17 cellular contexts compared by ENCODE assay signal in genomic region chr17:62625184-62625869, GRCh38. TPM values are rescaled to one million over a fixed set of nuclear protein-coding genes. Genes with fewer than 3 reads are reported as not detected.
DNase-seq lines count a peak whose midpoint lies in the region; ATAC-seq and TF ChIP-seq lines count a peak whose summit lies in the region.
"Had no signal": no experiment of that assay in that cellular context is flagged by ENCODE, and none has a peak within 500 bp of the region (broad histone marks: within the 10 kb centered on the region; RNA-seq: fewer than 3 reads in every experiment).

No MANE protein-coding gene starts in this region.

- H3K4me2 ChIP-seq in IMR-90 (ENCODE audit: low read depth, low read length), result no peak overlapping the region; the same call in 1 of the 2 replicates

- H3K9me3 ChIP-seq in CD4-positive, CD25-positive, alpha-beta regulatory T cell (ENCODE audit: control insufficient read depth in 2 of 2, low read length in 2 of 2), result no peaks in the 10 kb centered on the region
- H3K9me3 ChIP-seq in IMR-90 (ENCODE audit: control insufficient read depth, insufficient read depth, low read length) (no peaks in the 10 kb centered on the region), mucosa of descending colon (no peaks in the 10 kb centered on the region)
- H3K9me3 ChIP-seq: upper lobe of left lung had no signal

- no peak overlapping the region for H3K27ac Mint-ChIP-seq in CD4-positive, CD25-positive, alpha-beta regulatory T cell
- no peak overlapping the region for H3K27ac Mint-ChIP-seq in activated T-helper 17 cell treated with anti-CD3 and anti-CD28 coated beads, Interleukin-2, amount 50 U/mL, for 72 hours
- peak overlapping the region; percentile 95 to 100 (median 99) for H3K27ac Mint-ChIP-seq in nephron
- no peak overlapping the region for H3K27ac Mint-ChIP-seq in HFFc6
- H3K27ac Mint-ChIP-seq: activated naive CD8-positive, alpha-beta T cell treated with anti-CD3 and anti-CD28 coated beads, Interleukin-2, amount 10 ng/mL, durations not matched to agents 7 days and 5 days; B cell; stimulated activated memory B cell treated with anti-CD40 and anti-IgM and Interleukin-4, amounts not matched to agents 10 μg/mL and 1 μg/mL and 100 μg/mL, for 72 hours had no signal

- peaks cover 4 to 36% of the 10 kb centered on the region in 2 experiments; a peak in 2 of 4 replicates for H3K79me1 ChIP-seq in IMR-90 (ENCODE audit: low read depth in 1 of 2, low read length in 2 of 2)

- no peak overlapping the region for H4K5ac ChIP-seq in IMR-90 (ENCODE audit: low read depth, low read length)

- no peaks in the 10 kb centered on the region for H3K36me3 ChIP-seq in CD4-positive, CD25-positive, alpha-beta regulatory T cell (ENCODE audit: control insufficient read depth, insufficient read depth, low read length)
- H3K36me3 ChIP-seq in IMR-90 (ENCODE audit: control insufficient read depth, insufficient read depth, low read length) (peaks cover 2% of the 10 kb centered on the region; the same call in 1 of the 2 replicates), mucosa of descending colon (ENCODE audit: low read depth) (no peaks in the 10 kb centered on the region)
- H3K36me3 ChIP-seq: upper lobe of left lung had no signal

- no peak overlapping the region; the same call in 1 of the 2 replicates for H3K18ac ChIP-seq in IMR-90 (ENCODE audit: low read depth, low read length)

- BruUV-seq in IMR-90 (replicated peaks; lab: Mats Ljungman, UMichigan), result no TSS peak

- no peak overlapping the region for H2BK120ac ChIP-seq in IMR-90 (ENCODE audit: low read depth, low read length)

- H2AK9ac ChIP-seq in IMR-90 (replicated peaks; ENCODE audit: low read depth, low read length, poor library complexity), result no peak overlapping the region

- 0 out of 2 replicates have a peak overlapping the region, but pooled peaks have one; percentile 10 for H3K4ac ChIP-seq in IMR-90 (ENCODE audit: low read depth, low read length)

- no peak overlapping the region for H2BK15ac ChIP-seq in IMR-90 (ENCODE audit: low read depth, low read length)

- no peak overlapping the region for H2AFZ ChIP-seq in IMR-90 (replicated peaks; ENCODE audit: low read length, poor library complexity)

- H4K20me1 ChIP-seq in IMR-90 (ENCODE audit: insufficient read depth, low read length), result peaks cover 16% of the 10 kb centered on the region

- H3K9ac ChIP-seq in IMR-90 (ENCODE audit: low read depth, low read length), result no peak overlapping the region

- no peak for DNase-seq in CD4-positive, CD25-positive, alpha-beta regulatory T cell
- DNase-seq in IMR-90 (no peak), mucosa of descending colon (no peak), NCI-H1417 treated with DMSO at 0.1 percent for 48 hours (lab: John Stamatoyannopoulos, UW) (no peak), HFFc6 (no peak)
- DNase-seq: activated CD4-positive, alpha-beta T cell treated with anti-CD3 and anti-CD28 coated beads for 4 hours; activated naive CD8-positive, alpha-beta T cell treated with anti-CD3 and anti-CD28 coated beads, Interleukin-2, amount 10 ng/mL, durations not matched to agents 7 days and 5 days; DMS79; NCI-H1436 treated with DMSO at 0.1 percent for 48 hours; NCI-H526; T-helper 9 cell had no signal

- TF ChIP-seq CTCF in IMR-90 (conservative IDR thresholded peaks at IDR 0.05; ENCODE audit: low read depth, low read length) (no peak), nephron (IDR thresholded peaks at IDR 0.05; ENCODE audit: unreplicated experiment in 3 of 3) (no peak), mucosa of descending colon (IDR thresholded peaks at IDR 0.05) (no peak), HFFc6 (IDR thresholded peaks at IDR 0.05) (no peak)

- no peak overlapping the region for H2BK20ac ChIP-seq in IMR-90 (ENCODE audit: low read depth, low read length)

- H3K4me3 ChIP-seq in CD4-positive, CD25-positive, alpha-beta regulatory T cell (ENCODE audit: low read depth, low read length), result no peak overlapping the region
- H3K4me3 ChIP-seq in IMR-90 (ENCODE audit: insufficient read depth, low read depth, low read length) (no peak overlapping the region), mucosa of descending colon (no peak overlapping the region)
- H3K4me3 ChIP-seq: upper lobe of left lung had no signal

- POLR2A ChIA-PET in IMR-90 (lab: Charles Lee; ENCODE audit: unreplicated experiment), result interaction anchor here (0.6 kb wide), 1 partner anchor 13 kb away, joined by 3 read pairs; no protein-coding TSS in a partner anchor

- H4K91ac ChIP-seq in IMR-90 (ENCODE audit: insufficient read depth, low read depth, low read length), result no peak overlapping the region

- H3K9me1 ChIP-seq in IMR-90 (ENCODE audit: insufficient read depth, low read length), result peaks cover 17% of the 10 kb centered on the region

- no peak overlapping the region for H3K56ac ChIP-seq in IMR-90 (ENCODE audit: extremely low read depth, insufficient read depth, low read length)

- H3K9me3 Mint-ChIP-seq in CD4-positive, CD25-positive, alpha-beta regulatory T cell, result no peaks in the 10 kb centered on the region
- H3K9me3 Mint-ChIP-seq in activated T-helper 17 cell treated with anti-CD3 and anti-CD28 coated beads, Interleukin-2, amount 50 U/mL, for 72 hours, result no peaks in the 10 kb centered on the region
- H3K9me3 Mint-ChIP-seq in nephron, result no peaks in the 10 kb centered on the region
- no peaks in the 10 kb centered on the region for H3K9me3 Mint-ChIP-seq in HFFc6
- H3K9me3 Mint-ChIP-seq: activated naive CD8-positive, alpha-beta T cell treated with anti-CD3 and anti-CD28 coated beads, Interleukin-2, amount 10 ng/mL, durations not matched to agents 7 days and 5 days; stimulated activated memory B cell treated with anti-CD40 and anti-IgM and Interleukin-4, amounts not matched to agents 10 μg/mL and 1 μg/mL and 100 μg/mL, for 72 hours had no signal

- ATAC-seq in CD4-positive, CD25-positive, alpha-beta regulatory T cell (ENCODE audit: low read depth in 2 of 2), result no peak
- ATAC-seq in IMR-90 (ENCODE audit: low read depth) (no peak), mucosa of descending colon (no peak), GM18519 (IDR thresholded peaks at IDR 0.05; ENCODE audit: low FRiP score, unreplicated experiment) (no peak)
- no peak for ATAC-seq in activated T-helper 17 cell treated with anti-CD3 and anti-CD28 coated beads, Interleukin-2, amount 50 U/mL, for 72 hours (replicated peaks)
- ATAC-seq: stimulated activated memory B cell treated with anti-CD40 and anti-IgM and Interleukin-4, amounts not matched to agents 10 μg/mL and 1 μg/mL and 100 μg/mL, for 72 hours had no signal

- H3K14ac ChIP-seq in IMR-90 (replicated peaks; ENCODE audit: low read depth, low read length), result no peak overlapping the region

- H3K27me3 Mint-ChIP-seq in CD4-positive, CD25-positive, alpha-beta regulatory T cell, result peaks cover 16% of the 10 kb centered on the region
- H3K27me3 Mint-ChIP-seq in activated T-helper 17 cell treated with anti-CD3 and anti-CD28 coated beads, Interleukin-2, amount 50 U/mL, for 72 hours, result peaks cover 17% of the 10 kb centered on the region
- peaks cover 4% of the 10 kb centered on the region for H3K27me3 Mint-ChIP-seq in nephron (ENCODE audit: low read depth)
- peaks cover 6% of the 10 kb centered on the region for H3K27me3 Mint-ChIP-seq in HFFc6 (ENCODE audit: insufficient read depth)

- no peak overlapping the region for H3K27ac ChIP-seq in CD4-positive, CD25-positive, alpha-beta regulatory T cell (ENCODE audit: insufficient read depth, low read length, poor library complexity, severe bottlenecking)
- no peak overlapping the region for H3K27ac ChIP-seq in IMR-90 (ENCODE audit: insufficient read depth, low read length)
- H3K27ac ChIP-seq: upper lobe of left lung had no signal

- no peak overlapping the region for H4K8ac ChIP-seq in IMR-90 (ENCODE audit: low read depth in 2 of 2, low read length in 2 of 2)

- no peak overlapping the region for H3K23ac ChIP-seq in IMR-90 (ENCODE audit: low read depth, low read length)

- H3K4me1 ChIP-seq in CD4-positive, CD25-positive, alpha-beta regulatory T cell (ENCODE audit: control insufficient read depth, insufficient read depth, low read length, poor library complexity, severe bottlenecking), result peaks cover 21% of the 10 kb centered on the region
- H3K4me1 ChIP-seq in IMR-90 (ENCODE audit: control insufficient read depth, insufficient read depth, low read length), result peaks cover 17% of the 10 kb centered on the region
- H3K4me1 ChIP-seq in mucosa of descending colon (ENCODE audit: low read depth), result peaks cover 5% of the 10 kb centered on the region

- peaks cover 11% of the 10 kb centered on the region for H3K36me3 Mint-ChIP-seq in CD4-positive, CD25-positive, alpha-beta regulatory T cell
- peaks cover 12% of the 10 kb centered on the region for H3K36me3 Mint-ChIP-seq in activated T-helper 17 cell treated with anti-CD3 and anti-CD28 coated beads, Interleukin-2, amount 50 U/mL, for 72 hours (ENCODE audit: low read depth)
- H3K36me3 Mint-ChIP-seq in nephron (ENCODE audit: low read depth) (peaks cover 28% of the 10 kb centered on the region), HFFc6 (ENCODE audit: low read depth) (peaks cover 28% of the 10 kb centered on the region)

- in situ Hi-C loops in IMR-90 (cut with MboI; ENCODE audit: low sequenced_read_pairs), result no loop called here

- dilution Hi-C loops in IMR-90 (cut with HindIII; ENCODE audit: low sequenced_read_pairs, unreplicated experiment), result no loop called here

- 93% methylated on average over 5 of the region's 19 CpGs; no CpG with 5 or more reads in 1 of the 2 experiments for WGBS in IMR-90 (ENCODE audit: extremely low coverage in 2 of 2, insufficient read length in 1 of 2), 2 experiments

- H2BK5ac ChIP-seq in IMR-90 (ENCODE audit: low read depth, low read length, poor library complexity, severe bottlenecking), result no peak overlapping the region

- H3K4me3 Mint-ChIP-seq in CD4-positive, CD25-positive, alpha-beta regulatory T cell, result peak overlapping the region in 3 of 4 donors; percentile 43 to 68 (median 48)
- H3K4me3 Mint-ChIP-seq in activated T-helper 17 cell treated with anti-CD3 and anti-CD28 coated beads, Interleukin-2, amount 50 U/mL, for 72 hours, result peak overlapping the region; percentile 94
- H3K4me3 Mint-ChIP-seq in nephron (peak overlapping the region; percentile 84 to 97 (median 87)), HFFc6 (no peak overlapping the region)
- H3K4me3 Mint-ChIP-seq: stimulated activated memory B cell treated with anti-CD40 and anti-IgM and Interleukin-4, amounts not matched to agents 10 μg/mL and 1 μg/mL and 100 μg/mL, for 72 hours had no signal

- TF ChIP-seq POLR2A in IMR-90 (IDR thresholded peaks at IDR 0.05; ENCODE audit: low read depth, low read length), result no peak

- no peak for TF ChIP-seq RAD21 in IMR-90 (IDR thresholded peaks at IDR 0.05; ENCODE audit: low read length)

- H3K4me1 Mint-ChIP-seq in CD4-positive, CD25-positive, alpha-beta regulatory T cell, result peaks cover 0 to 10% (median 5%) of the 10 kb centered on the region in 4 donors
- peaks cover 12% of the 10 kb centered on the region for H3K4me1 Mint-ChIP-seq in activated T-helper 17 cell treated with anti-CD3 and anti-CD28 coated beads, Interleukin-2, amount 50 U/mL, for 72 hours
- H3K4me1 Mint-ChIP-seq in nephron, result peaks cover 35% of the 10 kb centered on the region
- H3K4me1 Mint-ChIP-seq in HFFc6 (ENCODE audit: low read depth), result peaks cover 32% of the 10 kb centered on the region

- CTCF ChIA-PET in IMR-90 (lab: Yijun Ruan, JAX), result no interaction called here

- intact Hi-C loops in IMR-90 (cut with micrococcal nuclease) (loop anchor here (5.0 kb wide), 1 partner anchor 342 kb away; the partner anchor contains the start of gene TANC2), mucosa of descending colon (cut with DNase I, micrococcal nuclease) (no loop called here)

- peak overlapping the region; percentile 26; the same call in 1 of the 2 replicates for H2AK5ac ChIP-seq in IMR-90 (ENCODE audit: low read depth, low read length)

- no peaks in the 10 kb centered on the region for H3K27me3 ChIP-seq in CD4-positive, CD25-positive, alpha-beta regulatory T cell (ENCODE audit: control insufficient read depth, insufficient read depth, low read length)
- no peaks in the 10 kb centered on the region for H3K27me3 ChIP-seq in IMR-90 (ENCODE audit: control insufficient read depth, insufficient read depth, low read length)

RNA-seq across cellular contexts. Expression of gene MRC2, which starts 2.1 kb away (rescaled TPM):
- total RNA-seq in CD4-positive, CD25-positive, alpha-beta regulatory T cell, result 10.2 TPM
- under 1 TPM; 0.25 to 0.36 (median 0.30) TPM for polyA plus RNA-seq in CD4-positive, CD25-positive, alpha-beta regulatory T cell
- total RNA-seq in IMR-90 (2012; rRNA removed) (37.5 and 39.3 TPM in 2 replicates), mucosa of descending colon (10 to 100 TPM in 2 of 3 donors, 1 to 10 TPM in 1; 5.1 to 20.3 (median 10.8) TPM)
- polyA plus RNA-seq in IMR-90 (2012; rRNA removed), result 137 and 152 TPM in 2 replicates
- polyA plus RNA-seq in IMR-90 (2012; cell fraction: cytosol; rRNA removed), result 88.6 and 140 TPM in 2 replicates
- 194 and 479 TPM in 2 replicates for polyA plus RNA-seq in IMR-90 (2012; cell fraction: nucleus; rRNA removed; ENCODE audit: low replicate concordance)
- total RNA-seq in activated T-helper 17 cell treated with anti-CD3 and anti-CD28 coated beads, Interleukin-2, amount 50 U/mL, for 72 hours, result 10 to 100 TPM; 21.0 to 22.2 TPM
- total RNA-seq in HFFc6 (2021; fragmentation: NEBNext Ultra II Directional; extraction: Animal tissue kit (Norgen Biotek cat#: 25700)), result 100 to 1,000 TPM; 255 to 313 (median 279) TPM

Comparison
In these comparisons a context has a peak if more than half of its experiments do, and no peak if none do; other contexts are left out.
1. H3K27ac Mint-ChIP-seq: peak in nephron (3 of 3); none in CD4-positive, CD25-positive, alpha-beta regulatory T cell (0 of 3), activated T-helper 17 cell treated with anti-CD3 and anti-CD28 coated beads, Interleukin-2, amount 50 U/mL, for 72 hours (single experiment) and HFFc6 (single experiment).